1 cellular context compared by ENCODE assay signal in genomic region chr13:100675660-100676129, GRCh38.
TF ChIP-seq lines count a peak whose summit lies in the region.

No MANE protein-coding gene starts in this region.

TF ChIP-seq in GM23338, 12 proteins besides CTCF, POLR2A, EP300 and RAD21 (continued from another document):
- TF ChIP-seq ZNF462 (CRISPR knock-in tag; IDR thresholded peaks at IDR 0.05) (no peak), JUNB (IDR thresholded peaks at IDR 0.05; ENCODE audit: unreplicated experiment) (no peak), ZNF331 (CRISPR knock-in tag; IDR thresholded peaks at IDR 0.05; ENCODE audit: low read depth) (no peak), EZH2 (IDR thresholded peaks at IDR 0.05; ENCODE audit: low read depth, unreplicated experiment) (no peak), NANOG (IDR thresholded peaks at IDR 0.05; ENCODE audit: borderline replicate concordance) (no peak)
TF ChIP-seq in GM23338: peak in this region for 0.
